Comparison of ENCODE assay signal across 10 cellular contexts in the genomic region with DNA sequence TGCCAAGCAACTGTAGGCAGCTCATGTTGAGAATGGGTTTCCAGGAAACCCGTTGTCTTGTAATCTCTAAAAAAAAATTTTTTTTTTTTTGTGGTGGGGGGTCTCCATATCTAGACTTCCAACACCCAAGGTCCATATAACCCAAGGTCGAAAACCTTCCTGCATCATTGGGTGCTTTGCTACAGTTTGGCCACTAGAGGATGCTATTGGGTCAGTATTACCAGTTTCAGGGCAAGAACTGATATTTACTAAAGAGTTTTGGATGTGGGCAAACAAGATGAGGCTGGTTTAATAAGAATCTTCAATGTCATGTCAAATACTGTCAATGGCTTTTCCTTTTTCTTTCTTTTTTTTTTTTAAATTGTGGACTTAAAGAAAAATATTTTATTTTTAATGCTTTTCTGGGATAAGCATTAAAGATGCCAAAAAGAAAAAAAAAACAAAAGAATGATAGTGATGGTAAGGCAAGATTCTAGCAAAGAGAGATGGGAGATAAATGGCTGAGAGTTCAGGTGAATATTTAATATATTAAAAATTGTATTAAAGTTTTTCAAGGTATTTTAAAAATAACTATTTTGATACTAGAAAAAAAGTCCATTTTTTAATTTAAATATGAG.
DNase-seq lines count a peak whose midpoint lies in the region; ATAC-seq and TF ChIP-seq lines count a peak whose summit lies in the region.
"Had no signal": no experiment of that assay in that cellular context is flagged by ENCODE, and none has a peak within 500 bp of the region (broad histone marks: within the 10 kb centered on the region; RNA-seq: fewer than 3 reads in every experiment).

No MANE protein-coding gene starts in this region.

- H3K4me3 ChIP-seq in colonic mucosa (no peak overlapping the region), left lung (no peak overlapping the region), uterus (no peak overlapping the region)
- H3K4me3 ChIP-seq: SJCRH30 had no signal

- peak; percentile 0 for DNase-seq in COLO668 (lab: John Stamatoyannopoulos, UW; ENCODE audit: unreplicated experiment)
- peak; percentile 40 for DNase-seq in H4 (ENCODE audit: low spot score)
- peak; percentile 72 for DNase-seq in NCI-H82 (lab: John Stamatoyannopoulos, UW)
- DNase-seq in colonic mucosa: no peak
- no peak for DNase-seq in left lung
- no peak for DNase-seq in uterus

- no peaks in the 10 kb centered on the region for H3K36me3 ChIP-seq in colonic mucosa
- H3K36me3 ChIP-seq in left lung: no peaks in the 10 kb centered on the region
- H3K36me3 ChIP-seq in uterus: no peaks in the 10 kb centered on the region
- H3K36me3 ChIP-seq: SJCRH30 had no signal

- TF ChIP-seq CTCF in colonic mucosa (IDR thresholded peaks at IDR 0.05) (peak; percentile 93), left lung (IDR thresholded peaks at IDR 0.05) (peak; percentile 85 to 91), uterus (IDR thresholded peaks at IDR 0.05) (peak; percentile 85 to 92 (median 90))

- no peak overlapping the region for H3K9ac ChIP-seq in colonic mucosa (ENCODE audit: low read depth in 2 of 2, low read length in 2 of 2)

- H3K9me3 ChIP-seq in colonic mucosa (no peaks in the 10 kb centered on the region), left lung (no peaks in the 10 kb centered on the region), uterus (no peaks in the 10 kb centered on the region)
- H3K9me3 ChIP-seq: SJCRH30 had no signal

- H3K27ac ChIP-seq in colonic mucosa (no peak overlapping the region), left lung (no peak overlapping the region), uterus (no peak overlapping the region)
- H3K27ac ChIP-seq: SJCRH30 had no signal

- no peaks in the 10 kb centered on the region for H3K4me1 ChIP-seq in colonic mucosa
- H3K4me1 ChIP-seq in left lung: no peaks in the 10 kb centered on the region
- H3K4me1 ChIP-seq in uterus: no peaks in the 10 kb centered on the region
- H3K4me1 ChIP-seq: SJCRH30 had no signal

- intact Hi-C loops in colonic mucosa (cut with DNase I) (no loop called here), left lung (cut with DNase I) (no loop called here), uterus (cut with DNase I; ENCODE audit: low total_unique reads) (no loop called here)

- ATAC-seq in left lung: peak; percentile 92
- ATAC-seq in HG03520 (IDR thresholded peaks at IDR 0.05; ENCODE audit: unreplicated experiment): no peak
- no peak for ATAC-seq in GM19328 (IDR thresholded peaks at IDR 0.05; ENCODE audit: unreplicated experiment)
- ATAC-seq: naive thymus-derived CD8-positive, alpha-beta T cell had no signal

- H3K27me3 ChIP-seq in colonic mucosa (no peaks in the 10 kb centered on the region), left lung (no peaks in the 10 kb centered on the region), uterus (no peaks in the 10 kb centered on the region)
- H3K27me3 ChIP-seq: SJCRH30 had no signal

- no peak for TF ChIP-seq POLR2A in uterus (IDR thresholded peaks at IDR 0.05)

Comparison
In these comparisons a context has a peak if more than half of its experiments do, and no peak if none do; other contexts are left out.
1. DNase-seq: peak in COLO668 (single experiment), H4 (single experiment) and NCI-H82 (single experiment); none in colonic mucosa (single experiment), left lung (0 of 2) and uterus (0 of 2).
2. Peak in every context shown above with its lines, with median percentiles within 50 percentile points of each other: CTCF ChIP-seq.